ENCODE assay signal across 22 cellular contexts in the genomic region with DNA sequence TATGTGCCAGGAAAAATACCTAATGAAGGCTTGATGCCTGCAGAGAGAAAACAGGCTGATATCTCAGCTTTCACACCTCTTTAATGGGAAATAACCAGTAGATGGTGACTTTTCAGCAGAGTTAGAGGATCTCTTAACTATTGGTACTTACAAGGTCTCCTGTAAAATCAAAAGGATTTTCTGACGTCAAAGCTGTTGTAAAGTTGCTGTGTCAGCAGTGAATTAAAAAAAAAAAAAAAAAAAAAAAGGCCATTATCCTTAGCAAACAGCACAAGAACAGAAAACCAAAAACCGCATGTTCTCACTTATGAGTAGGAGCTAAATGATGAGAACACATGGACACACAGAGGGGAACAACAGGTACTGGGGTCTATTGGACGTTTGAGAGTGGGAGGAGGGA.
"Had no signal": no experiment of that assay in that cellular context is flagged by ENCODE, and none has a peak within 500 bp of the region (broad histone marks: within the 10 kb centered on the region; RNA-seq: fewer than 3 reads in every experiment).

No MANE protein-coding gene starts in this region.

- DNase-seq: colonic mucosa; cortex of kidney; effector CD8-positive, alpha-beta T cell; effector memory CD8-positive, alpha-beta T cell; foreskin keratinocyte; glutamatergic neuron; head of caudate nucleus; heart right ventricle; hippocampal formation; left cardiac atrium; left lung; left ventricle myocardium superior; lower lobe of right lung; mesenchymal stem cell; midbrain; naive thymus-derived CD4-positive, alpha-beta T cell had no signal

- H3K4me1 ChIP-seq: colonic mucosa, esophagus muscularis mucosa, foreskin keratinocyte, gastroesophageal sphincter, heart right ventricle, left lung, lower lobe of right lung had no signal

- H3K9me3 Mint-ChIP-seq: dendritic cell treated with granulocyte-macrophage colony-stimulating factor and Interleukin-4, amounts not matched to agents 40 ng/mL and 50 ng/mL, for 4 days had no signal

- H3K36me3 ChIP-seq: colonic mucosa, esophagus muscularis mucosa, gastroesophageal sphincter, heart right ventricle, left lung, lower lobe of right lung had no signal

- FAIRE-seq: endothelial cell of umbilical vein, islet of Langerhans, keratinocyte had no signal

- H3K27me3 Mint-ChIP-seq: dendritic cell treated with granulocyte-macrophage colony-stimulating factor and Interleukin-4, amounts not matched to agents 40 ng/mL and 50 ng/mL, for 4 days; effector memory CD8-positive, alpha-beta T cell; naive thymus-derived CD4-positive, alpha-beta T cell had no signal

- H3K27me3 ChIP-seq: colonic mucosa, esophagus muscularis mucosa, foreskin keratinocyte, gastroesophageal sphincter, heart right ventricle, left lung had no signal

- H3K36me3 Mint-ChIP-seq: naive thymus-derived CD4-positive, alpha-beta T cell had no signal

- H3K4me1 Mint-ChIP-seq: naive thymus-derived CD4-positive, alpha-beta T cell had no signal

- H3K27ac ChIP-seq: colonic mucosa, esophagus muscularis mucosa, foreskin keratinocyte, gastroesophageal sphincter, heart right ventricle, left lung, lower lobe of right lung had no signal

- H3K4me3 Mint-ChIP-seq: dendritic cell treated with granulocyte-macrophage colony-stimulating factor and Interleukin-4, amounts not matched to agents 40 ng/mL and 50 ng/mL, for 4 days; effector memory CD8-positive, alpha-beta T cell; naive thymus-derived CD4-positive, alpha-beta T cell had no signal

- H3K9me3 ChIP-seq: colonic mucosa, esophagus muscularis mucosa, gastroesophageal sphincter, lower lobe of right lung had no signal

- ATAC-seq: effector memory CD8-positive, alpha-beta T cell; foreskin keratinocyte; gastroesophageal sphincter; heart right ventricle; left cardiac atrium; left lung; left ventricle myocardium superior; lower lobe of right lung; naive thymus-derived CD4-positive, alpha-beta T cell had no signal

- H3K27ac Mint-ChIP-seq: dendritic cell treated with granulocyte-macrophage colony-stimulating factor and Interleukin-4, amounts not matched to agents 40 ng/mL and 50 ng/mL, for 4 days; effector memory CD8-positive, alpha-beta T cell; naive thymus-derived CD4-positive, alpha-beta T cell had no signal

- H3K4me3 ChIP-seq: colonic mucosa, esophagus muscularis mucosa, gastroesophageal sphincter, heart right ventricle, left lung, lower lobe of right lung had no signal
